In genomic region chr21:15204140-15204774, GRCh38 we compare ENCODE assay signal across 19 cellular contexts.
"Had no signal": no experiment of that assay in that cellular context is flagged by ENCODE, and none has a peak within 500 bp of the region (broad histone marks: within the 10 kb centered on the region; RNA-seq: fewer than 3 reads in every experiment).

No MANE protein-coding gene starts in this region.

- DNase-seq: activated CD4-positive, alpha-beta T cell treated with anti-CD3 and anti-CD28 coated beads, Interleukin-2, amount 10 ng/mL, durations not matched to agents 24 days and 14 days; activated CD4-positive, CD25-positive, alpha-beta regulatory T cell; activated CD8-positive, alpha-beta memory T cell treated with anti-CD3 and anti-CD28 coated beads, Interleukin-2, amount 50 U/mL, for 48 hours; activated gamma-delta T cell treated with Interleukin-2 at 50 U/mL for 16 hours; activated T-cell treated with anti-CD3 and anti-CD28 coated beads, Interleukin-2, amount 50 U/mL, for 72 hours; amygdala; body of pancreas; central memory CD4-positive, alpha-beta T cell; colonic mucosa; mucosa of descending colon; naive thymus-derived CD4-positive, alpha-beta T cell; stimulated activated CD4-positive, alpha-beta T cell treated with anti-CD3 and anti-CD28 coated beads, Interleukin-4, amount 100 ng/mL, for 4 hours; stimulated activated CD8-positive, alpha-beta memory T cell treated with anti-CD3 and anti-CD28 coated beads, Interleukin-4, amount 100 ng/mL, for 48 hours; stimulated activated naive CD4-positive, alpha-beta T cell treated with Interleukin-2 at 50 U/mL for 16 hours; transverse colon had no signal

- ATAC-seq: activated T-cell treated with anti-CD3 and anti-CD28 coated beads, Interleukin-2, amount 50 U/mL, for 72 hours; body of pancreas; esophagus mucosa; mucosa of descending colon; naive thymus-derived CD4-positive, alpha-beta T cell had no signal

- H3K9ac ChIP-seq: parathyroid adenoma had no signal

- H3K9me3 ChIP-seq: body of pancreas, colonic mucosa, mucosa of descending colon, neutrophil, transverse colon had no signal

- H3K27me3 ChIP-seq: body of pancreas, colonic mucosa, neutrophil, transverse colon had no signal

- H3K4me3 ChIP-seq: body of pancreas, colonic mucosa, mucosa of descending colon, skin epidermis, transverse colon had no signal

- H3K36me3 ChIP-seq: colonic mucosa, neutrophil, transverse colon had no signal

- H3K27ac ChIP-seq: body of pancreas, colonic mucosa, neutrophil, parathyroid adenoma, skin epidermis, transverse colon had no signal

- H3K4me1 ChIP-seq: colonic mucosa, parathyroid adenoma, transverse colon had no signal
